Comparison of ENCODE assay signal across 1 cellular context in the genomic region with DNA sequence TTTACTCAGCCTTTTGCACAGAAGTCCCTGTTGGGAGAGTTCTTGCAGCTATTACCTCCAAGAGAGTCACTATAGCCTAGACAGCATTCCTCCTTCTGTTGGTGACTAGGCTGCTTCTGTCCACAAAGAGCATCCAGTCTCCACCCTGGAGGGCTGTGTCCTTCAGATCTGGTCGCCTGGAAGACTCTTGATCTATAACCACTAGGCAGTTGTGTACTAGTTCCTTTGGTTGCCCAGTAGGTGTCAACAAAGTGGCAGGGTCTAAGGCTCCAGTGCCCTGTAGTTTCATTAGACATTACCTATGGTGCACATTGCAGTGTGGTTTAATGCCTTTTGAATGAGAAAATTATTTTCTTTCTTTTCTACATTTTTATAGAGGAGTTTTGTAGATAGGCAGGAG.
TF ChIP-seq lines count a peak whose summit lies in the region.

No MANE protein-coding gene starts in this region.

TF ChIP-seq in K562, 482 proteins besides CTCF, POLR2A, EP300 and RAD21:
- TF ChIP-seq ZNF57 (CRISPR knock-in tag; IDR thresholded peaks at IDR 0.05) (no peak), TARDBP (IDR thresholded peaks at IDR 0.05) (no peak), SMARCE1 (IDR thresholded peaks at IDR 0.05) (no peak), ZNF23 (CRISPR knock-in tag; IDR thresholded peaks at IDR 0.05) (no peak), GTF2A2 (tag; IDR thresholded peaks at IDR 0.05) (no peak), ZNF589 (CRISPR knock-in tag; IDR thresholded peaks at IDR 0.05; ENCODE audit: low read depth) (no peak), YY1 (IDR thresholded peaks at IDR 0.05; ENCODE audit: borderline replicate concordance in 1 of 3, control insufficient read depth in 1 of 3, extremely low read depth in 1 of 3, insufficient read depth in 3 of 3, insufficient read length in 1 of 3, insufficient replicate concordance in 2 of 3, low read depth in 1 of 3, low read length in 2 of 3) (no peak), NR4A1 (CRISPR knock-in tag; IDR thresholded peaks at IDR 0.05) (no peak), NR4A1 (tag; IDR thresholded peaks at IDR 0.05) (no peak), RNF2 (IDR thresholded peaks at IDR 0.05) (no peak), ZNF282 (CRISPR knock-in tag; IDR thresholded peaks at IDR 0.05) (no peak)
- TF ChIP-seq, protein P1, sequence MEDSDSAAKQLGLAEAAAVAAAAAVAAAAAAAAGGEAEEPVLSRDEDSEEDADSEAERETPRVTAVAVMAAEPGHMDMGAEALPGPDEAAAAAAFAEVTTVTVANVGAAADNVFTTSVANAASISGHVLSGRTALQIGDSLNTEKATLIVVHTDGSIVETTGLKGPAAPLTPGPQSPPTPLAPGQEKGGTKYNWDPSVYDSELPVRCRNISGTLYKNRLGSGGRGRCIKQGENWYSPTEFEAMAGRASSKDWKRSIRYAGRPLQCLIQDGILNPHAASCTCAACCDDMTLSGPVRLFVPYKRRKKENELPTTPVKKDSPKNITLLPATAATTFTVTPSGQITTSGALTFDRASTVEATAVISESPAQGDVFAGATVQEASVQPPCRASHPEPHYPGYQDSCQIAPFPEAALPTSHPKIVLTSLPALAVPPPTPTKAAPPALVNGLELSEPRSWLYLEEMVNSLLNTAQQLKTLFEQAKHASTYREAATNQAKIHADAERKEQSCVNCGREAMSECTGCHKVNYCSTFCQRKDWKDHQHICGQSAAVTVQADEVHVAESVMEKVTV (CRISPR knock-in tag; IDR thresholded peaks at IDR 0.05) = no peak
- TF ChIP-seq, protein P2, sequence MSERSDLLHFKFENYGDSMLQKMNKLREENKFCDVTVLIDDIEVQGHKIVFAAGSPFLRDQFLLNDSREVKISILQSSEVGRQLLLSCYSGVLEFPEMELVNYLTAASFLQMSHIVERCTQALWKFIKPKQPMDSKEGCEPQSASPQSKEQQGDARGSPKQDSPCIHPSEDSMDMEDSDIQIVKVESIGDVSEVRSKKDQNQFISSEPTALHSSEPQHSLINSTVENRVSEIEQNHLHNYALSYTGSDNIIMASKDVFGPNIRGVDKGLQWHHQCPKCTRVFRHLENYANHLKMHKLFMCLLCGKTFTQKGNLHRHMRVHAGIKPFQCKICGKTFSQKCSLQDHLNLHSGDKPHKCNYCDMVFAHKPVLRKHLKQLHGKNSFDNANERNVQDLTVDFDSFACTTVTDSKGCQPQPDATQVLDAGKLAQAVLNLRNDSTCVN (CRISPR knock-in tag; IDR thresholded peaks at IDR 0.05) = no peak
- TF ChIP-seq, protein P3, sequence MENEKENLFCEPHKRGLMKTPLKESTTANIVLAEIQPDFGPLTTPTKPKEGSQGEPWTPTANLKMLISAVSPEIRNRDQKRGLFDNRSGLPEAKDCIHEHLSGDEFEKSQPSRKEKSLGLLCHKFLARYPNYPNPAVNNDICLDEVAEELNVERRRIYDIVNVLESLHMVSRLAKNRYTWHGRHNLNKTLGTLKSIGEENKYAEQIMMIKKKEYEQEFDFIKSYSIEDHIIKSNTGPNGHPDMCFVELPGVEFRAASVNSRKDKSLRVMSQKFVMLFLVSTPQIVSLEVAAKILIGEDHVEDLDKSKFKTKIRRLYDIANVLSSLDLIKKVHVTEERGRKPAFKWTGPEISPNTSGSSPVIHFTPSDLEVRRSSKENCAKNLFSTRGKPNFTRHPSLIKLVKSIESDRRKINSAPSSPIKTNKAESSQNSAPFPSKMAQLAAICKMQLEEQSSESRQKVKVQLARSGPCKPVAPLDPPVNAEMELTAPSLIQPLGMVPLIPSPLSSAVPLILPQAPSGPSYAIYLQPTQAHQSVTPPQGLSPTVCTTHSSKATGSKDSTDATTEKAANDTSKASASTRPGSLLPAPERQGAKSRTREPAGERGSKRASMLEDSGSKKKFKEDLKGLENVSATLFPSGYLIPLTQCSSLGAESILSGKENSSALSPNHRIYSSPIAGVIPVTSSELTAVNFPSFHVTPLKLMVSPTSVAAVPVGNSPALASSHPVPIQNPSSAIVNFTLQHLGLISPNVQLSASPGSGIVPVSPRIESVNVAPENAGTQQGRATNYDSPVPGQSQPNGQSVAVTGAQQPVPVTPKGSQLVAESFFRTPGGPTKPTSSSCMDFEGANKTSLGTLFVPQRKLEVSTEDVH (IDR thresholded peaks at IDR 0.05; ENCODE audit: low read depth, partially characterized antibody) = no peak
- TF ChIP-seq, protein P4, sequence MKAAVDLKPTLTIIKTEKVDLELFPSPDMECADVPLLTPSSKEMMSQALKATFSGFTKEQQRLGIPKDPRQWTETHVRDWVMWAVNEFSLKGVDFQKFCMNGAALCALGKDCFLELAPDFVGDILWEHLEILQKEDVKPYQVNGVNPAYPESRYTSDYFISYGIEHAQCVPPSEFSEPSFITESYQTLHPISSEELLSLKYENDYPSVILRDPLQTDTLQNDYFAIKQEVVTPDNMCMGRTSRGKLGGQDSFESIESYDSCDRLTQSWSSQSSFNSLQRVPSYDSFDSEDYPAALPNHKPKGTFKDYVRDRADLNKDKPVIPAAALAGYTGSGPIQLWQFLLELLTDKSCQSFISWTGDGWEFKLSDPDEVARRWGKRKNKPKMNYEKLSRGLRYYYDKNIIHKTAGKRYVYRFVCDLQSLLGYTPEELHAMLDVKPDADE (conservative IDR thresholded peaks at IDR 0.05; ENCODE audit: control insufficient read depth, low read depth, low read length) = no peak
